ENCODE assay signal across 22 cellular contexts in genomic region chr22:48953830-48954229, GRCh38.
"Had no signal": no experiment of that assay in that cellular context is flagged by ENCODE, and none has a peak within 500 bp of the region (broad histone marks: within the 10 kb centered on the region; RNA-seq: fewer than 3 reads in every experiment).

No MANE protein-coding gene starts in this region.

- H3K27me3 ChIP-seq: ascending aorta, foreskin keratinocyte, ovary, tibial nerve, vagina had no signal

- H3K27ac Mint-ChIP-seq: activated CD4-positive, alpha-beta T cell treated with anti-CD3 and anti-CD28 coated beads for 36 hours; activated naive CD4-positive, alpha-beta T cell treated with anti-CD3 and anti-CD28 coated beads, Interleukin-2, amount 50 U/mL, for 24 hours; effector memory CD8-positive, alpha-beta T cell; memory B cell; T-helper 2 cell treated with Interferon-gamma antibody and Interleukin-4, amounts not matched to agents 5 μg/mL and 100 μg/mL, for 36 hours; WTC11 had no signal

- H3K27ac ChIP-seq: ascending aorta, breast epithelium, foreskin keratinocyte, ovary, tibial nerve, vagina had no signal

- H3K36me3 Mint-ChIP-seq: activated naive CD4-positive, alpha-beta T cell treated with anti-CD3 and anti-CD28 coated beads, Interleukin-2, amount 50 U/mL, for 24 hours; memory B cell; naive B cell; WTC11 had no signal

- DNase-seq: activated CD4-positive, alpha-beta T cell treated with anti-CD3 and anti-CD28 coated beads for 36 hours; activated CD4-positive, alpha-beta T cell treated with anti-CD3 and anti-CD28 coated beads, Interleukin-2, amount 50 U/mL, for 48 hours; activated effector memory CD4-positive, alpha-beta T cell treated with Interleukin-2 at 50 U/mL for 16 hours; activated T-cell treated with anti-CD3 and anti-CD28 coated beads, Interleukin-2, amount 50 U/mL, for 48 hours; effector memory CD8-positive, alpha-beta T cell; foreskin keratinocyte; hippocampal formation; naive B cell; ovary; SK-N-SH; stimulated activated CD4-positive, alpha-beta T cell treated with anti-CD3 and anti-CD28 coated beads, Interleukin-2, amount 100 ng/mL, for 24 hours; stimulated activated naive CD8-positive, alpha-beta T cell treated with anti-CD3 and anti-CD28 coated beads, Interleukin-15, Interleukin-2, amounts not matched to agents 100 U/mL and 50 U/mL, for 24 hours had no signal

- H3K9me3 ChIP-seq: ascending aorta, mucosa of descending colon, ovary, SK-N-SH, vagina had no signal

- ATAC-seq: activated CD4-positive, alpha-beta T cell treated with anti-CD3 and anti-CD28 coated beads for 36 hours; effector memory CD8-positive, alpha-beta T cell; foreskin keratinocyte; mucosa of descending colon; stimulated activated naive CD8-positive, alpha-beta T cell treated with anti-CD3 and anti-CD28 coated beads, Interleukin-15, Interleukin-2, amounts not matched to agents 100 U/mL and 50 U/mL, for 24 hours; WTC11 had no signal

- H3K9me3 Mint-ChIP-seq: activated naive CD4-positive, alpha-beta T cell treated with anti-CD3 and anti-CD28 coated beads, Interleukin-2, amount 50 U/mL, for 24 hours had no signal

- H3K4me3 Mint-ChIP-seq: activated CD4-positive, alpha-beta T cell treated with anti-CD3 and anti-CD28 coated beads for 36 hours; activated naive CD4-positive, alpha-beta T cell treated with anti-CD3 and anti-CD28 coated beads, Interleukin-2, amount 50 U/mL, for 24 hours; effector memory CD8-positive, alpha-beta T cell; memory B cell; naive B cell; neural crest cell; T-helper 2 cell treated with Interferon-gamma antibody and Interleukin-4, amounts not matched to agents 5 μg/mL and 100 μg/mL, for 36 hours; WTC11 had no signal

- H3K4me1 ChIP-seq: ascending aorta, breast epithelium, foreskin keratinocyte, tibial nerve, vagina had no signal

- H3K4me3 ChIP-seq: ascending aorta, breast epithelium, mucosa of descending colon, ovary, tibial nerve, vagina had no signal

- H3K36me3 ChIP-seq: ascending aorta, breast epithelium, ovary, tibial nerve, vagina had no signal

- H3K4me1 Mint-ChIP-seq: activated CD4-positive, alpha-beta T cell treated with anti-CD3 and anti-CD28 coated beads for 36 hours; activated naive CD4-positive, alpha-beta T cell treated with anti-CD3 and anti-CD28 coated beads, Interleukin-2, amount 50 U/mL, for 24 hours; memory B cell; neural crest cell had no signal
